Comparison of ENCODE assay signal across 8 cellular contexts in the genomic region with DNA sequence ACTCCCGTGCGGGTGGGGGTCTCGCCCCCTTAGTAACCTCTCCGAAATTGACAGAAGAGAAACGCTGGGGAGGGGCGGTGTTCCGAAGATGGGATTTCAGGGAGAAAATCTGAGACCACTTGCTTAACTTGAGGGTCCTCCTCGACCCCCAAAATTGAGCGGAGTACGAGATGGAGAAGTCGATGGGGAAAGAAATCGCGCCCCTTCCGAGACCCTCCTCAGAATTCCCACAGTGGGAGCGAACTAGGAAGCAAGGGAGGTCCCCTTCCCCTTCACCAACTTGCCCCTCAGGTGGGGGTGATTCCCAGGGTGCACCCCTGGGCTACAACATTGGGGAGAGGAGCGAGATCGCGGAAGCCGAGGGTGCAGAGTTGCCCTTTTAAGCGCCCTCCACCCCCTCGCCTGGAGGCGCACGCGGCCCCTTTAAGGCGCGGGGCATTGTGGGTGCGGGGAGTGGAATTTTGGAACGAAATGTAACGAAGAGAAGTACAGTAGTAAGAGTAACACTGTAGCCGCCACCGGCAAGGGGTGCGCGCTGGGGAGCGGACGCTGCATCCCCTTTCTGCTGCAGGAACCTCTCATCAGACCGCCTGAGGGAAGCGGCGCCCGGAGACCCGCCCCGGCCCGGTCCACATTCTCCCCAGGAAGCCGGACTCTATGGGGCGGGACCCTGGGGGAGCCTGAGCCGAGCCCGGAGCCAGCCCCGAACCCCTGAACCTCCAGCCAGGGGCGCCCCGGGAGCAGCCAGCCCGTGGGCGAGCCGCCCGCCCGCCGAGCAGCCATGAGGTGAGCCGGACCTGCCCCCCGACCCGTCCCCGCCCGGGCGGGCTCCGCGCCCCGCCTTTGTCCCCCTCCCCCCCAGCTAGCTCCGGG. TPM values are rescaled to one million over a fixed set of nuclear protein-coding genes. Genes with fewer than 3 reads are reported as not detected.
DNase-seq lines count a peak whose midpoint lies in the region; ATAC-seq, FAIRE-seq and TF ChIP-seq lines count a peak whose summit lies in the region.

Gene VASP (plus strand): TSS at position 489 of the 873 bp plus-strand sequence. CDS start 293 bp downstream, at position 782.

- no peak for FAIRE-seq in bronchial epithelial cell (lab: Jason Lieb, UNC)

- peaks cover 4% of the 10 kb centered on the region for H3K36me3 ChIP-seq in bronchial epithelial cell (ENCODE audit: control insufficient read depth, insufficient read depth, low read length)

- TF ChIP-seq CTCF in WI38 (IDR thresholded peaks at IDR 0.05; ENCODE audit: low read depth, low read length), result no peak
- TF ChIP-seq CTCF in bronchial epithelial cell (IDR thresholded peaks at IDR 0.05; ENCODE audit: insufficient read depth, low read length, severe bottlenecking), result no peak

- peak within 1 kb of the TSS; percentile 83 for H3K4me3 ChIP-seq in WI38 (ENCODE audit: low read depth, low read length)
- peak within 1 kb of the TSS; percentile 94 for H3K4me3 ChIP-seq in bronchial epithelial cell (ENCODE audit: low read depth, low read length)

- peak; percentile 43 for ATAC-seq in GM18511 (IDR thresholded peaks at IDR 0.05; ENCODE audit: unreplicated experiment)
- ATAC-seq in HG03039 (IDR thresholded peaks at IDR 0.05; ENCODE audit: unreplicated experiment), result peak; percentile 35

- DNase-seq in 8988T (peak; percentile 71), NCI-H2227 (lab: John Stamatoyannopoulos, UW; ENCODE audit: unreplicated experiment) (peak; percentile 71), bronchial epithelial cell (ENCODE audit: low read depth) (peak; percentile 78), iris pigment epithelial cell (ENCODE audit: low read depth) (peak; percentile 92)
- DNase-seq in stimulated activated CD4-positive, alpha-beta T cell treated with anti-CD3 and anti-CD28 coated beads, Interleukin-12 subunit alpha, Interleukin-12 subunit beta, amount 100 ng/mL, for 24 hours (ENCODE audit: low read depth in 2 of 2), result peak; percentile 81 to 89

- H3K27me3 ChIP-seq in bronchial epithelial cell (ENCODE audit: control insufficient read depth, insufficient read depth, low read length), result no peaks in the 10 kb centered on the region

RNA-seq across cellular contexts. Expression of gene VASP, which starts in this region (rescaled TPM):
- 59.0 and 86.0 TPM in 2 replicates for total RNA-seq in bronchial epithelial cell

Comparison
In these comparisons a context has a peak if more than half of its experiments do, and no peak if none do; other contexts are left out.
1. Peak in every context shown above with its lines: DNase-seq, ATAC-seq and H3K4me3 ChIP-seq.